31 cellular contexts compared by ENCODE assay signal in genomic region chr7:49789736-49790135, GRCh38. TPM values are rescaled to one million over a fixed set of nuclear protein-coding genes. Genes with fewer than 3 reads are reported as not detected.
"Had no signal": no experiment of that assay in that cellular context is flagged by ENCODE, and none has a peak within 500 bp of the region (broad histone marks: within the 10 kb centered on the region; RNA-seq: fewer than 3 reads in every experiment).

No MANE protein-coding gene starts in this region.

- H3K4me3 ChIP-seq: colonic mucosa, gastroesophageal sphincter, heart left ventricle, hepatocyte, lower lobe of right lung, sigmoid colon, stomach, thyroid gland, vagina had no signal

- ATAC-seq: esophagus mucosa; foreskin keratinocyte; gastroesophageal sphincter; right cardiac atrium; stimulated activated effector memory CD8-positive, alpha-beta T cell treated with anti-CD3 and anti-CD28 coated beads, Interleukin-12 subunit alpha, Interleukin-12 subunit beta, amount 100 ng/mL, for 72 hours had no signal

- H3K79me2 ChIP-seq: hepatocyte, parathyroid adenoma had no signal

- H3K36me3 ChIP-seq: colonic mucosa, gastroesophageal sphincter, heart left ventricle, lower lobe of right lung, sigmoid colon, stomach, thyroid gland, vagina had no signal

- H3K27me3 ChIP-seq: colonic mucosa, foreskin keratinocyte, heart left ventricle, sigmoid colon, stomach, thyroid gland, vagina had no signal

- H3K4me3 Mint-ChIP-seq: dendritic cell treated with granulocyte-macrophage colony-stimulating factor and Interleukin-4, amounts not matched to agents 40 ng/mL and 50 ng/mL, for 4 days; endodermal cell; natural killer cell; neural crest cell; stimulated activated effector memory CD8-positive, alpha-beta T cell treated with anti-CD3 and anti-CD28 coated beads, Interleukin-12 subunit alpha, Interleukin-12 subunit beta, amount 100 ng/mL, for 72 hours had no signal

- H3K4me1 ChIP-seq: colonic mucosa, foreskin keratinocyte, gastroesophageal sphincter, lower lobe of right lung, parathyroid adenoma, sigmoid colon, stomach, thyroid gland had no signal

- H3K27ac Mint-ChIP-seq: dendritic cell treated with granulocyte-macrophage colony-stimulating factor and Interleukin-4, amounts not matched to agents 40 ng/mL and 50 ng/mL, for 4 days; endodermal cell; natural killer cell; progenitor cell of endocrine pancreas; stimulated activated effector memory CD8-positive, alpha-beta T cell treated with anti-CD3 and anti-CD28 coated beads, Interleukin-12 subunit alpha, Interleukin-12 subunit beta, amount 100 ng/mL, for 72 hours had no signal

- H3K4me1 Mint-ChIP-seq: natural killer cell; stimulated activated effector memory CD8-positive, alpha-beta T cell treated with anti-CD3 and anti-CD28 coated beads, Interleukin-12 subunit alpha, Interleukin-12 subunit beta, amount 100 ng/mL, for 72 hours had no signal

- DNase-seq: colonic mucosa; effector CD8-positive, alpha-beta T cell; endodermal cell; foreskin keratinocyte; heart left ventricle; kidney; left ventricle myocardium superior; lower lobe of right lung; natural killer cell; right cardiac atrium; sigmoid colon; stimulated activated CD4-positive, alpha-beta T cell treated with anti-CD3 and anti-CD28 coated beads, Interleukin-2, amount 100 ng/mL, for 24 hours; stimulated activated CD4-positive, alpha-beta T cell treated with anti-CD3 and anti-CD28 coated beads, Interleukin-4, amount 100 ng/mL, for 24 hours; stimulated activated naive CD4-positive, alpha-beta T cell treated with Interleukin-2 at 50 U/mL for 16 hours; stomach; thyroid gland; trophoblast cell had no signal

- H3K36me3 Mint-ChIP-seq: natural killer cell; stimulated activated effector memory CD8-positive, alpha-beta T cell treated with anti-CD3 and anti-CD28 coated beads, Interleukin-12 subunit alpha, Interleukin-12 subunit beta, amount 100 ng/mL, for 72 hours had no signal

- H3K27ac ChIP-seq: colonic mucosa, epithelial cell of prostate, foreskin keratinocyte, gastroesophageal sphincter, hepatocyte, lower lobe of right lung, parathyroid adenoma, sigmoid colon, stomach, thyroid gland, vagina had no signal

- H2AFZ ChIP-seq: hepatocyte, parathyroid adenoma had no signal

- H3K9me3 Mint-ChIP-seq: endodermal cell had no signal

- H3K4me2 ChIP-seq: hepatocyte had no signal

RNA-seq across cellular contexts. Expression of gene VWC2, which starts 16.3 kb away (rescaled TPM):
- total RNA-seq: endodermal cell, fibroblast of lung, foreskin keratinocyte, hepatocyte, mesenteric fat pad, myocyte, natural killer cell, neural crest cell, osteoblast had no signal
- polyA plus RNA-seq: fibroblast of lung, foreskin keratinocyte, hepatocyte had no signal
